Comparison of ENCODE assay signal across 9 cellular contexts in the genomic region with DNA sequence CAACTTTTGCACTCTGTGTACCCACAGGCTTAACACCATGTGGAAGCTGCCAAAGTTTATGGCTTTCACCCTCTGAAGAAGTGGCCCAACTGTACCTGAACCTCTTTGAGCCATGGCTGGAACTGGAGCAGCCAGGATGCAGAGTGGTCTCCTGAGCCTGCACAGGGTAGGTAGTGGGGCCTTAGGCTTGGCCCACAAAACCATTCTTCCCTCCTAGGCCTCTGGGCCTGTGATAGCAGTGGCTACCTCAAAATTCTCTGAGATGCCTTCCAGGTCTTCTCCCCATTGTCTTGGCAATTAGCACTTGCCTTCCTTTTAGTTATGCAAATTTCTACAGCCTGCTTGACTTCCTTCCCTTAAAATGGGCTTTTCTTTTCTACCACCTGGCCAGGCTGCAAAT. TPM values are rescaled to one million over a fixed set of nuclear protein-coding genes. Genes with fewer than 3 reads are reported as not detected.
"Had no signal": no experiment of that assay in that cellular context is flagged by ENCODE, and none has a peak within 500 bp of the region (broad histone marks: within the 10 kb centered on the region; RNA-seq: fewer than 3 reads in every experiment).

No MANE protein-coding gene starts in this region.

- H3K4me3 ChIP-seq: GM23248 had no signal

- H3K4me3 Mint-ChIP-seq: H9, HFFc6, IgD-negative memory B cell had no signal

- H3K4me1 Mint-ChIP-seq: IgD-negative memory B cell had no signal

- H3K27me3 Mint-ChIP-seq: IgD-negative memory B cell had no signal

- H3K27ac Mint-ChIP-seq: H9, HFFc6, IgD-negative memory B cell had no signal

- DNase-seq: GM23248, H9, HCEC 1CT, HFFc6, KBM-7 had no signal

- ATAC-seq: HepG2 had no signal

RNA-seq across cellular contexts. Expression of gene SPAM1, which starts 19.3 kb away (rescaled TPM):
- total RNA-seq: GM23248, H1, H9, HepG2, HFFc6, HT1080 had no signal
